Comparison of ENCODE assay signal across 11 cellular contexts in the genomic region with DNA sequence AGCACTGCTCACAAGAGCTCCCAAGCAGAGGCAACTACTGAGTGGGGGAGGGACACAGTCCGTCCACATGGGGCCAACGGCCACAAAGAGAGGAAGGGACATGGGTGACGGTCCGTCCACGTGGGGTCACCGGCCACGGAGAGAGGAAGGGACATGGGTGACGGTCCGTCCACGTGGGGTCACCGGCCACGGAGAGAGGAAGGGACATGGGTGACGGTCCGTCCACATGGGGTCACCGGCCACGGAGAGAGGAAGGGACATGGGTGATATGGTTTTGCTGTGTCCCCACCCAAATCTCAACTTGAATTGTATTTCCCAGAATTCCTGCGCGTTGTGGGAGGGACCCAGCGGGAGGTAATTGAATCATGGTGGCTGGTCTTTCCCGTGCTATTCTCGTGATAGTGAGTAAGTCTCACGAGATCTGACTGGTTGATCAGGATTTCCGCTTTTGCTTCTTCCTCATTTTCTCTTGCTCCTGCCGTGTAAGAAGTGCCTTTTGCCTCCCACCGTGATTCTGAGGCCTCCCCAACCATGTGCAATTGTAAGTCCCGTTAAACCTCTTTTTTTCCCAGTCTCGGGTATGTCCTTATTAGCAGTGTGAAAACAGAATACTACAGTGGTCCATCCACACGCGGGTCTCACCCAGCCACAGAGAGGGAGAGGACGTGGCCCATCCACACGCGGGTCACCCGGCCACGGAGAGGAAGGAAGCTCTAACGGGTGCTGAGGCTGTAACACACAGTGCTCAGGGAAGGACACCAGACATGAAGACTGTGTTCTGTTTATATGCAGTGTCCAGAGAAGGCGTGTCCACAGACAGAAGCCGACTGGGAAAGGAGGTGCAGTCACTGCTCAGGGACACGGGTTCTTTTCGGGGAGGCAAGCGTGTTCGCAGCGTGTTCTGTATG. TPM values are rescaled to one million over a fixed set of nuclear protein-coding genes. Genes with fewer than 3 reads are reported as not detected.
DNase-seq lines count a peak whose midpoint lies in the region; ATAC-seq, FAIRE-seq and TF ChIP-seq lines count a peak whose summit lies in the region.
"Had no signal": no experiment of that assay in that cellular context is flagged by ENCODE, and none has a peak within 500 bp of the region (broad histone marks: within the 10 kb centered on the region; RNA-seq: fewer than 3 reads in every experiment).

No MANE protein-coding gene starts in this region.

- H4K20me1 ChIP-seq in DOHH2 (ENCODE audit: control insufficient read depth, insufficient read depth, low read depth, low read length) = no peaks in the 10 kb centered on the region
- no peaks in the 10 kb centered on the region for H4K20me1 ChIP-seq in GM23338 (replicated peaks; ENCODE audit: insufficient read depth)

- H3K27me3 ChIP-seq in DOHH2 (ENCODE audit: control insufficient read depth, low read length) = no peaks in the 10 kb centered on the region
- no peaks in the 10 kb centered on the region for H3K27me3 ChIP-seq in GM23338 (ENCODE audit: insufficient read depth)
- H3K27me3 ChIP-seq: adrenal gland had no signal

- H3K36me3 Mint-ChIP-seq in activated T-helper 2 cell treated with anti-CD3 and anti-CD28 coated beads, Interferon-gamma antibody, Interleukin-2, Interleukin-4, amounts not matched to agents 10 μg/mL and 5 μg/mL and 100 μg/mL, durations not matched to agents 14 hours and 24 hours and 36 hours (ENCODE audit: low read depth) = peaks cover 14% of the 10 kb centered on the region
- no peaks in the 10 kb centered on the region for H3K36me3 Mint-ChIP-seq in natural killer cell
- H3K36me3 Mint-ChIP-seq in GM23338 (ENCODE audit: low read depth) = peaks cover 8% of the 10 kb centered on the region

- peak overlapping the region; percentile 87 for H3K27ac Mint-ChIP-seq in activated T-helper 2 cell treated with anti-CD3 and anti-CD28 coated beads, Interferon-gamma antibody, Interleukin-2, Interleukin-4, amounts not matched to agents 10 μg/mL and 5 μg/mL and 100 μg/mL, durations not matched to agents 14 hours and 24 hours and 36 hours
- H3K27ac Mint-ChIP-seq in natural killer cell = peak overlapping the region; percentile 32 to 78
- H3K27ac Mint-ChIP-seq in GM23338 = no peak overlapping the region

- H3K9me3 Mint-ChIP-seq in activated T-helper 2 cell treated with anti-CD3 and anti-CD28 coated beads, Interferon-gamma antibody, Interleukin-2, Interleukin-4, amounts not matched to agents 10 μg/mL and 5 μg/mL and 100 μg/mL, durations not matched to agents 14 hours and 24 hours and 36 hours = peaks cover under 1% of the 10 kb centered on the region
- no peaks in the 10 kb centered on the region for H3K9me3 Mint-ChIP-seq in natural killer cell
- peaks cover 7% of the 10 kb centered on the region; the same call in 2 of the 3 replicates for H3K9me3 Mint-ChIP-seq in GM23338

- peaks cover 16% of the 10 kb centered on the region for H3K4me1 Mint-ChIP-seq in activated T-helper 2 cell treated with anti-CD3 and anti-CD28 coated beads, Interferon-gamma antibody, Interleukin-2, Interleukin-4, amounts not matched to agents 10 μg/mL and 5 μg/mL and 100 μg/mL, durations not matched to agents 14 hours and 24 hours and 36 hours (ENCODE audit: low read depth)
- peaks cover 12 to 20% of the 10 kb centered on the region in 2 donors for H3K4me1 Mint-ChIP-seq in natural killer cell
- H3K4me1 Mint-ChIP-seq in GM23338 = no peaks in the 10 kb centered on the region; the same call in 2 of the 3 replicates

- no peak for FAIRE-seq in RCC 7860 (lab: Jason Lieb, UNC)

- TF ChIP-seq CTCF in DOHH2 (IDR thresholded peaks at IDR 0.05; ENCODE audit: low read depth, low read length, poor library complexity, severe bottlenecking) = no peak
- TF ChIP-seq CTCF in natural killer cell (IDR thresholded peaks at IDR 0.05) = no peak
- no peak for TF ChIP-seq CTCF in GM23338 (conservative IDR thresholded peaks at IDR 0.05; ENCODE audit: low read depth in 2 of 2)

- peak overlapping the region; percentile 84 for H3K4me3 ChIP-seq in DOHH2 (ENCODE audit: low read length)
- no peak overlapping the region for H3K4me3 ChIP-seq in GM23338
- H3K4me3 ChIP-seq: adrenal gland, lung had no signal

- H3F3A ChIP-seq in DOHH2 (ENCODE audit: control insufficient read depth, insufficient read depth) (no peaks in the 10 kb centered on the region), GM23338 (replicated peaks; ENCODE audit: low read depth) (no peaks in the 10 kb centered on the region)

- H3K4me3 Mint-ChIP-seq in activated T-helper 2 cell treated with anti-CD3 and anti-CD28 coated beads, Interferon-gamma antibody, Interleukin-2, Interleukin-4, amounts not matched to agents 10 μg/mL and 5 μg/mL and 100 μg/mL, durations not matched to agents 14 hours and 24 hours and 36 hours (ENCODE audit: low read depth) = peak overlapping the region; percentile 98
- peak overlapping the region; percentile 88 for H3K4me3 Mint-ChIP-seq in natural killer cell
- no peak overlapping the region; the same call in 2 of the 3 replicates for H3K4me3 Mint-ChIP-seq in GM23338

- H3K79me2 ChIP-seq in DOHH2 (ENCODE audit: control insufficient read depth, low read length) = peaks cover 41% of the 10 kb centered on the region
- no peaks in the 10 kb centered on the region for H3K79me2 ChIP-seq in GM23338 (replicated peaks; ENCODE audit: insufficient read depth)

- no peaks in the 10 kb centered on the region for H3K27me3 Mint-ChIP-seq in activated T-helper 2 cell treated with anti-CD3 and anti-CD28 coated beads, Interferon-gamma antibody, Interleukin-2, Interleukin-4, amounts not matched to agents 10 μg/mL and 5 μg/mL and 100 μg/mL, durations not matched to agents 14 hours and 24 hours and 36 hours (ENCODE audit: low read depth)
- H3K27me3 Mint-ChIP-seq in natural killer cell (ENCODE audit: low read depth in 2 of 2) (peaks cover 0 to 9% of the 10 kb centered on the region in 2 donors), GM23338 (ENCODE audit: insufficient read depth, low read depth, poor library complexity) (peaks cover 15% of the 10 kb centered on the region)

- peaks cover 21% of the 10 kb centered on the region for H3K9me3 ChIP-seq in DOHH2 (ENCODE audit: control insufficient read depth, insufficient read depth, low read length)
- H3K9me3 ChIP-seq: adrenal gland had no signal

- H3K4me2 ChIP-seq in DOHH2 (ENCODE audit: low read length) (peak overlapping the region; percentile 70), GM23338 (no peak overlapping the region)

- no peak overlapping the region for H2AFZ ChIP-seq in GM23338

- intact Hi-C loops in activated T-helper 2 cell treated with anti-CD3 and anti-CD28 coated beads, Interferon-gamma antibody, Interleukin-2, Interleukin-4, amounts not matched to agents 10 μg/mL and 5 μg/mL and 100 μg/mL, durations not matched to agents 14 hours and 24 hours and 36 hours (cut with micrococcal nuclease) = loop anchor here (2.0 kb wide), 1 partner anchor 419 kb away; a partner anchor contains a TSS
- intact Hi-C loops in natural killer cell (cut with micrococcal nuclease) = no loop called here

- H3K4me1 ChIP-seq in DOHH2 (ENCODE audit: control insufficient read depth, low read length) (peaks cover 14% of the 10 kb centered on the region), GM23338 (ENCODE audit: insufficient read depth) (no peaks in the 10 kb centered on the region)

- ATAC-seq in natural killer cell (peak in 2 of 3 donors; percentile 20 to 44), GM23338 (no peak), GM19035 (IDR thresholded peaks at IDR 0.05; ENCODE audit: unreplicated experiment) (no peak), SK-N-SH treated with all-trans-retinoic acid at 6 μM for 48 hours (no peak)

- DNase-seq in LoVo (ENCODE audit: low spot score) = peak; percentile 20
- DNase-seq in activated T-helper 2 cell treated with anti-CD3 and anti-CD28 coated beads, Interferon-gamma antibody, Interleukin-2, Interleukin-4, amounts not matched to agents 10 μg/mL and 5 μg/mL and 100 μg/mL, durations not matched to agents 14 hours and 24 hours and 36 hours (ENCODE audit: low spot score) = peak; percentile 39
- no peak for DNase-seq in natural killer cell
- DNase-seq in GM23338 (ENCODE audit: low spot score) = no peak
- DNase-seq in RCC 7860 (ENCODE audit: low spot score) = no peak
- DNase-seq: NCI-H1105 treated with DMSO at 0.1 percent for 48 hours had no signal

- H3K9me2 ChIP-seq in DOHH2 (replicated peaks; ENCODE audit: control insufficient read depth, low read length) (no peaks in the 10 kb centered on the region), GM23338 (ENCODE audit: insufficient read depth) (no peaks in the 10 kb centered on the region)

- H3K36me3 ChIP-seq in DOHH2 (ENCODE audit: control insufficient read depth, low read length) (peaks cover 19% of the 10 kb centered on the region), GM23338 (ENCODE audit: insufficient read depth) (no peaks in the 10 kb centered on the region)
- H3K36me3 ChIP-seq: adrenal gland had no signal

- H3K27ac ChIP-seq in DOHH2 (ENCODE audit: low read depth, low read length) (peak overlapping the region; percentile 47), GM23338 (ENCODE audit: low read depth) (no peak overlapping the region)

TF ChIP-seq in GM23338, 12 proteins besides CTCF, POLR2A, EP300 and RAD21:
- TF ChIP-seq ZNF331 (CRISPR knock-in tag; IDR thresholded peaks at IDR 0.05; ENCODE audit: low read depth) = no peak

RNA-seq across cellular contexts. Expression of a gene that starts 48.5 kb away (rescaled TPM):
- total RNA-seq in activated T-helper 2 cell treated with anti-CD3 and anti-CD28 coated beads, Interferon-gamma antibody, Interleukin-2, Interleukin-4, amounts not matched to agents 10 μg/mL and 5 μg/mL and 100 μg/mL, durations not matched to agents 14 hours and 24 hours and 36 hours = 0.14 and 0.32 TPM in 2 replicates
- 1 to 10 TPM in 1 of 3 donors, under 1 TPM in 2; 0.40 to 1.4 (median 0.41) TPM for total RNA-seq in natural killer cell
- total RNA-seq in GM23338 (2014; rRNA removed; shearing (Covaris generic)) = 18.0 and 21.2 TPM in 2 replicates
- 7.9 and 8.8 TPM in 2 replicates for polyA plus RNA-seq in GM23338 (2016; fragmentation: Nextera tagmentation; extraction: Ambion mirVana)

RNA-seq across cellular contexts. Expression of a gene that starts 56.4 kb away (rescaled TPM):
- 2.1 and 2.2 TPM in 2 replicates for total RNA-seq in activated T-helper 2 cell treated with anti-CD3 and anti-CD28 coated beads, Interferon-gamma antibody, Interleukin-2, Interleukin-4, amounts not matched to agents 10 μg/mL and 5 μg/mL and 100 μg/mL, durations not matched to agents 14 hours and 24 hours and 36 hours
- 1 to 10 TPM in 2 of 3 donors, under 1 TPM in 1; 0.38 to 3.0 (median 1.0) TPM for total RNA-seq in natural killer cell
- 0.69 and 0.82 TPM in 2 replicates for total RNA-seq in GM23338 (2014; rRNA removed; shearing (Covaris generic))
- 4.0 and 4.4 TPM in 2 replicates for polyA plus RNA-seq in GM23338 (2016; fragmentation: Nextera tagmentation; extraction: Ambion mirVana)

Comparison
In these comparisons a context has a peak if more than half of its experiments do, and no peak if none do; other contexts are left out.
1. DNase-seq: peak in LoVo (single experiment) and activated T-helper 2 cell treated with anti-CD3 and anti-CD28 coated beads, Interferon-gamma antibody, Interleukin-2, Interleukin-4, amounts not matched to agents 10 μg/mL and 5 μg/mL and 100 μg/mL, durations not matched to agents 14 hours and 24 hours and 36 hours (single experiment); none in natural killer cell (single experiment), GM23338 (single experiment) and RCC 7860 (single experiment).
2. ATAC-seq: peak in natural killer cell (2 of 3); none in GM23338 (single experiment), GM19035 (single experiment) and SK-N-SH treated with all-trans-retinoic acid at 6 μM for 48 hours (single experiment).